Comparison of ENCODE assay signal across 31 cellular contexts in the genomic region with DNA sequence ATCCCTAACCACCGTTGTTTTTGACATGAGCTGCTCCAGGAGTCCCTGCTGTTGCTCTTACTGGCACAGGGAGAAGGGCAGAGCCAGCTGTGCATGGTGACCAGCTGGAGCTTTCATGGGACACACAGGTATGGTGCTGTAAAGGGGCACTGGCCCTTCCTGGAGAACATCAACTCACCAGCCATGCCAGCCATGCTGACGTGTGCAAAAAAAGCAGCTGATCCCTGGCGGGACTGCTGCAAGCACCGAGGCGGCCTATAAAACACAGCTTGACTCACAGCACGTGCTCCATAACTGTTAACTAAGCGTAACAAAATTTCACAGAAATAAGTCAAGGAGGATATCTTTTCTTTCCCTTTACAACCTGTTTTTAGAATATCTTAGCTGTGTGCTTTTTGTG.
"Had no signal": no experiment of that assay in that cellular context is flagged by ENCODE, and none has a peak within 500 bp of the region (broad histone marks: within the 10 kb centered on the region; RNA-seq: fewer than 3 reads in every experiment).

No MANE protein-coding gene starts in this region.

- H3K27me3 ChIP-seq: brain microvascular endothelial cell, foreskin keratinocyte, gastrocnemius medialis had no signal

- H3K27ac ChIP-seq: brain microvascular endothelial cell, esophagus muscularis mucosa, foreskin keratinocyte, gastrocnemius medialis, heart left ventricle, WERI-Rb-1 had no signal

- H3K9me3 Mint-ChIP-seq: activated B cell treated with CpG ODN at 0.5 μM for 24 hours; activated CD8-positive, alpha-beta T cell treated with anti-CD3 and anti-CD28 coated beads for 36 hours; activated T-cell treated with anti-CD3 and anti-CD28 coated beads, Interleukin-2, amount 50 U/mL, for 4 hours; activated T-helper 17 cell treated with anti-CD3 and anti-CD28 coated beads, Interleukin-2, amount 50 U/mL, for 72 hours; central memory CD8-positive, alpha-beta T cell; effector memory CD8-positive, alpha-beta T cell; T-helper 2 cell treated with Interferon-gamma antibody and Interleukin-4, amounts not matched to agents 5 μg/mL and 100 μg/mL, for 36 hours had no signal

- DNase-seq: activated B cell treated with CpG ODN at 0.5 μM for 24 hours; activated CD4-positive, alpha-beta T cell treated with anti-CD3 and anti-CD28 coated beads for 48 hours; activated CD4-positive, alpha-beta T cell treated with anti-CD3 and anti-CD28 coated beads, Interleukin-2, amount 50 U/mL, for 1 hour; activated CD4-positive, alpha-beta T cell treated with anti-CD3 and anti-CD28 coated beads, Interleukin-2, amount 50 U/mL, for 48 hours; activated CD8-positive, alpha-beta memory T cell treated with anti-CD3 and anti-CD28 coated beads for 24 hours; activated CD8-positive, alpha-beta T cell treated with anti-CD3 and anti-CD28 coated beads for 36 hours; activated effector memory CD4-positive, alpha-beta T cell treated with Interleukin-2 at 50 U/mL for 16 hours; activated gamma-delta T cell treated with Interleukin-2 at 50 U/mL for 16 hours; activated naive CD4-positive, alpha-beta T cell treated with anti-CD3 and anti-CD28 coated beads, Interleukin-2, amount 50 U/mL, for 16 hours; activated naive CD4-positive, alpha-beta T cell treated with Interleukin-2 at 50 U/mL for 16 hours; activated T-cell treated with anti-CD3 and anti-CD28 coated beads, Interleukin-2, amount 50 U/mL, for 4 hours; amniotic stem cell; anterior cingulate cortex; brain microvascular endothelial cell; cortex of kidney; dermis blood vessel endothelial cell; effector CD4-positive, alpha-beta T cell; effector memory CD8-positive, alpha-beta T cell; erythroblast; foreskin keratinocyte; gastrocnemius medialis; glutamatergic neuron; heart left ventricle; T-helper 17 cell; T1000; WERI-Rb-1 had no signal

- H3K4me1 ChIP-seq: esophagus muscularis mucosa, foreskin keratinocyte, gastrocnemius medialis, heart left ventricle had no signal

- H3K36me3 ChIP-seq: brain microvascular endothelial cell, esophagus muscularis mucosa, gastrocnemius medialis, heart left ventricle, WERI-Rb-1 had no signal

- H3K4me3 Mint-ChIP-seq: activated B cell treated with CpG ODN at 0.5 μM for 24 hours; activated CD8-positive, alpha-beta T cell treated with anti-CD3 and anti-CD28 coated beads for 36 hours; activated naive CD8-positive, alpha-beta T cell; activated T-cell treated with anti-CD3 and anti-CD28 coated beads, Interleukin-2, amount 50 U/mL, for 4 hours; activated T-helper 17 cell treated with anti-CD3 and anti-CD28 coated beads, Interleukin-2, amount 50 U/mL, for 72 hours; central memory CD8-positive, alpha-beta T cell; effector memory CD8-positive, alpha-beta T cell; T-helper 17 cell; T-helper 2 cell treated with Interferon-gamma antibody and Interleukin-4, amounts not matched to agents 5 μg/mL and 100 μg/mL, for 36 hours had no signal

- H3K27ac Mint-ChIP-seq: activated B cell treated with CpG ODN at 0.5 μM for 24 hours; activated CD8-positive, alpha-beta T cell treated with anti-CD3 and anti-CD28 coated beads for 36 hours; activated naive CD8-positive, alpha-beta T cell; activated T-helper 17 cell treated with anti-CD3 and anti-CD28 coated beads, Interleukin-2, amount 50 U/mL, for 72 hours; T-helper 17 cell; T-helper 2 cell treated with Interferon-gamma antibody and Interleukin-4, amounts not matched to agents 5 μg/mL and 100 μg/mL, for 36 hours had no signal

- H3K4me1 Mint-ChIP-seq: activated B cell treated with CpG ODN at 0.5 μM for 24 hours; activated T-helper 17 cell treated with anti-CD3 and anti-CD28 coated beads, Interleukin-2, amount 50 U/mL, for 72 hours; central memory CD8-positive, alpha-beta T cell had no signal

- H3K9me3 ChIP-seq: esophagus muscularis mucosa, gastrocnemius medialis, heart left ventricle had no signal

- H3K27me3 Mint-ChIP-seq: activated B cell treated with CpG ODN at 0.5 μM for 24 hours; activated naive CD8-positive, alpha-beta T cell; activated T-helper 17 cell treated with anti-CD3 and anti-CD28 coated beads, Interleukin-2, amount 50 U/mL, for 72 hours had no signal

- H3K4me3 ChIP-seq: esophagus muscularis mucosa, gastrocnemius medialis, heart left ventricle had no signal

- H3K36me3 Mint-ChIP-seq: activated naive CD8-positive, alpha-beta T cell had no signal
